Comparison of ENCODE assay signal across 7 cellular contexts in genomic region chr10:71840177-71840711, GRCh38. TPM values are rescaled to one million over a fixed set of nuclear protein-coding genes. Genes with fewer than 3 reads are reported as not detected.
DNase-seq lines count a peak whose midpoint lies in the region; ATAC-seq and TF ChIP-seq lines count a peak whose summit lies in the region.

No MANE protein-coding gene starts in this region.

- no peaks in the 10 kb centered on the region for H3K36me3 ChIP-seq in uterus

- peak overlapping the region; percentile 77 to 78 for H3K27ac ChIP-seq in uterus

- DNase-seq in HCEC 1CT (peak; percentile 52), NCI-H526 treated with DMSO at 0.1 percent for 48 hours (lab: John Stamatoyannopoulos, UW) (peak; percentile 8), dedifferentiated amniotic fluid mesenchymal stem cell (ENCODE audit: extremely low spot score) (peak; percentile 94), medulla oblongata (ENCODE audit: extremely low spot score) (peak; percentile 92), uterus (peak; percentile 73 to 78), Kasumi-1 (lab: John Stamatoyannopoulos, UW) (no peak)

- no peak for TF ChIP-seq CTCF in uterus (IDR thresholded peaks at IDR 0.05)

- intact Hi-C loops in uterus (cut with DNase I; ENCODE audit: low total_unique reads) = no loop called here

- peaks cover 9 to 21% of the 10 kb centered on the region in 2 donors for H3K4me1 ChIP-seq in uterus

- TF ChIP-seq POLR2A in uterus (IDR thresholded peaks at IDR 0.05) = no peak

- ATAC-seq in GM21619 (IDR thresholded peaks at IDR 0.05; ENCODE audit: unreplicated experiment) = no peak

- no peaks in the 10 kb centered on the region for H3K27me3 ChIP-seq in uterus

- H3K9me3 ChIP-seq in uterus = no peaks in the 10 kb centered on the region

- H3K4me3 ChIP-seq in uterus = no peak overlapping the region

RNA-seq across cellular contexts. Expression of gene PSAP, which starts 10.8 kb away (rescaled TPM):
- 100 to 1,000 TPM; 603 to 903 (median 759) TPM for total RNA-seq in uterus

Comparison
In these comparisons a context has a peak if more than half of its experiments do, and no peak if none do; other contexts are left out.
1. DNase-seq: peak in HCEC 1CT (single experiment), NCI-H526 treated with DMSO at 0.1 percent for 48 hours (single experiment), dedifferentiated amniotic fluid mesenchymal stem cell (single experiment), medulla oblongata (single experiment) and uterus (2 of 2); none in Kasumi-1 (0 of 2).